ENCODE assay signal across 8 cellular contexts in the genomic region with DNA sequence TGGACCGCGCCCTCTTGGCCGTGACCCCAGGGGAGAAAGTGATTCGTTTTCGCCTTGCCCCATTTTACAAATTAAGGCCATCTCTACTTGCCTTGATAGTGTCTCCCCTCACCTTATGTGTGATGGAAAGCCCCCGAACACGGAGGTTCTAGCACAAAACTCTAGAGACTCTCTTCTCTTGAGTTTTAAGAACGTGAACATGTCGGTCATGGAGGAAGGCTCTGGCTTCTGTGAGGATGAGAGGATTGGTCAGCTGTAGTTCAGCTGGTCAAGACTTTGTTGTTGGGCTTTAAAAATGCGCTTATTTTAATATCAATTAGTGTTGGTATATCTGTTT. TPM values are rescaled to one million over a fixed set of nuclear protein-coding genes. Genes with fewer than 3 reads are reported as not detected.
DNase-seq lines count a peak whose midpoint lies in the region; ATAC-seq and TF ChIP-seq lines count a peak whose summit lies in the region.

No MANE protein-coding gene starts in this region.

- ATAC-seq in GM18502 (IDR thresholded peaks at IDR 0.05; ENCODE audit: poor library complexity, unreplicated experiment) (peak; percentile 6), HG02678 (IDR thresholded peaks at IDR 0.05; ENCODE audit: unreplicated experiment) (peak; percentile 6), left cardiac atrium (peak; percentile 6 to 10)

- H3K4me1 ChIP-seq in sigmoid colon: peaks cover 0 to 19% (median 16%) of the 10 kb centered on the region in 4 donors

- H3K36me3 ChIP-seq in sigmoid colon: peaks cover 0 to 30% (median 3%) of the 10 kb centered on the region in 4 donors

- 0 to 1% methylated on average over 10 of the region's 10 CpGs for WGBS in sigmoid colon, 2 donors

- no peaks in the 10 kb centered on the region for H3K9me3 ChIP-seq in sigmoid colon

- H3K4me3 ChIP-seq in WI38 (ENCODE audit: low read depth, low read length) (peak overlapping the region; percentile 82), sigmoid colon (peak overlapping the region; percentile 55 to 91 (median 75))

- no peaks in the 10 kb centered on the region for H3K27me3 ChIP-seq in sigmoid colon

- no peak for TF ChIP-seq EP300 in sigmoid colon (IDR thresholded peaks at IDR 0.05)

- DNase-seq in left cardiac atrium (no peak), sigmoid colon (no peak), NCI-H187 (lab: John Stamatoyannopoulos, UW) (no peak), anterior cingulate cortex (lab: John Stamatoyannopoulos, UW) (no peak)
- DNase-seq in activated effector memory CD4-positive, alpha-beta T cell treated with anti-CD3 and anti-CD28 coated beads, Interleukin-2, amount 50 U/mL, for 16 hours: no peak

- intact Hi-C loops in left cardiac atrium (cut with DNase I): no loop called here
- intact Hi-C loops in sigmoid colon (cut with DNase I): loop anchor here (5.0 to 10.0 kb wide), 5 partner anchors 113 to 763 kb away; a partner anchor contains a TSS

- no peak for TF ChIP-seq POLR2A in sigmoid colon (IDR thresholded peaks at IDR 0.05)

- TF ChIP-seq CTCF in WI38 (IDR thresholded peaks at IDR 0.05; ENCODE audit: low read depth, low read length) (no peak), sigmoid colon (IDR thresholded peaks at IDR 0.05) (no peak)

- peak overlapping the region; percentile 81 to 88 (median 85) for H3K27ac ChIP-seq in sigmoid colon

RNA-seq across cellular contexts. Expression of a gene that starts 0.8 kb away (rescaled TPM):
- total RNA-seq in left cardiac atrium: 10 to 100 TPM; 58.6 to 59.9 TPM
- 100 to 1,000 TPM; 103 to 133 (median 127) TPM for total RNA-seq in sigmoid colon
- 10 to 100 TPM; 69.8 to 84.7 (median 83.2) TPM for polyA plus RNA-seq in sigmoid colon
